ENCODE assay signal across 8 cellular contexts in the genomic region with DNA sequence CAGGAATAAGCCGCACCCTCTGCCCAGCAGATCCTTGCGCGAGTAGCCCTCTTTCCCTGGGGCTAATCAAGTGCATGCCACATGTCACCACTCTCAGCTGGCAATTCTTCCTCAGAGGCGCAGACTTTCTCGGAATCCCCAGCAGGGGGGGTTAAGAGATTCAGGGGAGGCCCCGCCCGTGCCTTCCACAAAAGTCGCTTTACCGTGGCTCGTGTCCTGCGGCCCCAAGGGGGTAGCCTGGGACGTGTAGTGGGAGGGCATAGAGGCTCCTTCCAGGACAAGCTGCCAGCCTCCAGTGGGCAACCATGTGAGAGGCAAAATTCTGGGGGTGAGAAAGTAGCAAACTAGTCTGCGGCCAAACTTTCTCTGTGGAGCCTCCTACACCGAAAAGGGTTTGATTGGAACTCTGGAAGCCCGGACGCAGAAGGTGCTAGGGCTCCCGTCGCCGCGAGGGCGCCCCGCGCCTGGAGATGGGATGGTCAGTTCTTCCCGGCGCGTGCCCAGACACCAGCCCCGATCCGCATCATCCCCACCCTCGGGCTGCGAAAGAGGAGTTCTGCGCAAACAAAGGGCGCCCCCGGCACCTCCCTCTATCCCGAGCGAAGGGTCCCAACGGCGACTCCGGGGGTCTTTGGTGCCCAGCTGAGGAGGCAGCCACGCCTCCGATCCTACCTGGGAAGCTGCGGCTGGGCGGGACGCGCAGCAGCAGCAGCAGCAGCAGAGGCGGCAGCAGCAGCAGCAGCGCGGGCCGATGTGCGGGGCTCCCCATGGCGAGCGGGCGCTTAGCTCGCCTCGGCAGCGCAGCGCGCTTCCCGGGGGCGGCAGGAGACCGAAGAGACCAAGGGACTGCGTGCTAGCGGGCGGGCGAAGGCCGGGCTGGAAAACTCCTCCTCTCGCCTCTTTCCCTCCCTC. TPM values are rescaled to one million over a fixed set of nuclear protein-coding genes. Genes with fewer than 3 reads are reported as not detected.
DNase-seq lines count a peak whose midpoint lies in the region; ATAC-seq, FAIRE-seq and TF ChIP-seq lines count a peak whose summit lies in the region.
"Had no signal": no experiment of that assay in that cellular context is flagged by ENCODE, and none has a peak within 500 bp of the region (broad histone marks: within the 10 kb centered on the region; RNA-seq: fewer than 3 reads in every experiment).

A gene with protein sequence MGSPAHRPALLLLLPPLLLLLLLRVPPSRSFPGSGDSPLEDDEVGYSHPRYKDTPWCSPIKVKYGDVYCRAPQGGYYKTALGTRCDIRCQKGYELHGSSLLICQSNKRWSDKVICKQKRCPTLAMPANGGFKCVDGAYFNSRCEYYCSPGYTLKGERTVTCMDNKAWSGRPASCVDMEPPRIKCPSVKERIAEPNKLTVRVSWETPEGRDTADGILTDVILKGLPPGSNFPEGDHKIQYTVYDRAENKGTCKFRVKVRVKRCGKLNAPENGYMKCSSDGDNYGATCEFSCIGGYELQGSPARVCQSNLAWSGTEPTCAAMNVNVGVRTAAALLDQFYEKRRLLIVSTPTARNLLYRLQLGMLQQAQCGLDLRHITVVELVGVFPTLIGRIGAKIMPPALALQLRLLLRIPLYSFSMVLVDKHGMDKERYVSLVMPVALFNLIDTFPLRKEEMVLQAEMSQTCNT (minus strand): TSS at position 848 of the 912 bp plus-strand sequence. CDS start 79 bp downstream, at position 769.

- H3K4me2 ChIP-seq in endothelial cell of umbilical vein (ENCODE audit: insufficient read depth, low read length), result peak within 1 kb of the TSS; percentile 92

- H3K36me3 ChIP-seq in endothelial cell of umbilical vein (ENCODE audit: control insufficient read depth in 2 of 2, extremely low read depth in 1 of 2, insufficient read depth in 2 of 2, low read length in 2 of 2), result no peaks in the 10 kb centered on the region
- no peaks in the 10 kb centered on the region for H3K36me3 ChIP-seq in aorta (ENCODE audit: control insufficient read depth in 1 of 2, insufficient read depth in 2 of 2, low read length in 1 of 2)

- no peak for FAIRE-seq in endothelial cell of umbilical vein (lab: Jason Lieb, UNC)

- 1 to 38% methylated on average over 40 to 66 of the region's 66 CpGs for WGBS in aorta, 2 donors

- H3K4me3 ChIP-seq in endothelial cell of umbilical vein (replicated peaks in 1 of 3; ENCODE audit: insufficient read depth in 1 of 3, low read depth in 1 of 3, low read length in 3 of 3) (peak within 1 kb of the TSS; percentile 28 to 63 (median 57)), aorta (ENCODE audit: low read length in 2 of 2) (peak within 1 kb of the TSS; percentile 36 to 93)

- H3K9me1 ChIP-seq in endothelial cell of umbilical vein (replicated peaks; ENCODE audit: control insufficient read depth, extremely low read depth, insufficient read depth, low read length), result no peaks in the 10 kb centered on the region

- intact Hi-C loops in endothelial cell of umbilical vein (cut with micrococcal nuclease), result loop anchor here (1.0 to 5.0 kb wide), 2 partner anchors 42 to 107 kb away; a partner anchor contains a TSS
- intact Hi-C loops in aorta (cut with DNase I), result loop anchor here in 1 of 2 donors (10.0 kb wide), 1 partner anchor 105 kb away; a partner anchor contains a TSS

- H2AFZ ChIP-seq in endothelial cell of umbilical vein (ENCODE audit: low read depth, low read length), result peak within 1 kb of the TSS; percentile 82

- POLR2A ChIA-PET in endothelial cell of umbilical vein (lab: Charles Lee), result interaction anchor here (0.7 kb wide), 1 partner anchor 15 kb away, joined by 3 read pairs; no protein-coding TSS in a partner anchor

- no peaks in the 10 kb centered on the region for H3K9me3 ChIP-seq in endothelial cell of umbilical vein (replicated peaks; ENCODE audit: control insufficient read depth, insufficient read depth, low read length)
- H3K9me3 ChIP-seq in aorta (ENCODE audit: control insufficient read depth, low read length), result no peaks in the 10 kb centered on the region

- H3K9ac ChIP-seq in endothelial cell of umbilical vein (replicated peaks; ENCODE audit: extremely low read depth, insufficient read depth, low read length), result peak within 1 kb of the TSS; percentile 80

- TF ChIP-seq CTCF in GM12874 (IDR thresholded peaks at IDR 0.05; ENCODE audit: insufficient read depth, low read depth, low read length) (peak; percentile 42; the same call in 1 of the 2 replicates), endothelial cell of umbilical vein (IDR thresholded peaks at IDR 0.05; ENCODE audit: extremely low read depth in 1 of 2, insufficient read depth in 1 of 2, low read depth in 1 of 2, low read length in 2 of 2) (peak; percentile 14 to 47)

- TSS peak; percentile 54 for BruUV-seq in endothelial cell of umbilical vein (replicated peaks; lab: Mats Ljungman, UMichigan)

- TF ChIP-seq POLR2A in endothelial cell of umbilical vein (IDR thresholded peaks at IDR 0.05; ENCODE audit: low read depth, low read length), result no peak

- H4K20me1 ChIP-seq in endothelial cell of umbilical vein (replicated peaks; ENCODE audit: control insufficient read depth, extremely low read depth, insufficient read depth, low read length), result no peaks in the 10 kb centered on the region

- H3K4me1 ChIP-seq in endothelial cell of umbilical vein (ENCODE audit: control insufficient read depth, extremely low read depth, insufficient read depth, low read length) (peaks cover 15% of the 10 kb centered on the region), aorta (ENCODE audit: control insufficient read depth in 1 of 2, insufficient read depth in 2 of 2, low read length in 2 of 2) (no peaks in the 10 kb centered on the region)

- H3K27ac ChIP-seq in endothelial cell of umbilical vein (ENCODE audit: insufficient read depth, low read depth, low read length) (peak within 1 kb of the TSS; percentile 5), aorta (ENCODE audit: low read depth in 1 of 2, low read length in 2 of 2) (no peak within 1 kb of the TSS)

- CTCF ChIA-PET in endothelial cell of umbilical vein (lab: Charles Lee), result interaction anchor here (0.7 to 2.9 kb wide), 11 partner anchors 9 to 107 kb away, joined by 3 to 15 read pairs (median 6); a partner anchor contains a TSS

- H3K27me3 ChIP-seq in endothelial cell of umbilical vein (ENCODE audit: control insufficient read depth in 2 of 2, insufficient read depth in 2 of 2, low read length in 2 of 2) (no peaks in the 10 kb centered on the region), aorta (ENCODE audit: control insufficient read depth in 1 of 2, insufficient read depth in 2 of 2, low read length in 1 of 2) (no peaks in the 10 kb centered on the region)

- ATAC-seq in HG03558 (IDR thresholded peaks at IDR 0.05; ENCODE audit: extremely low read depth, unreplicated experiment) (peak; percentile 53), SK-N-SH treated with all-trans-retinoic acid at 6 μM for 48 hours (peak; percentile 83), aorta (ENCODE audit: low FRiP score) (peak; percentile 72)

- DNase-seq in endothelial cell of umbilical vein (ENCODE audit: low read depth, low spot score) (peak; percentile 58), mucosa of gallbladder (ENCODE audit: low spot score) (peak; percentile 34), aorta (peak; percentile 60 to 79), occipital lobe (lab: John Stamatoyannopoulos, UW) (no peak)

- dilution Hi-C loops in endothelial cell of umbilical vein (cut with MboI; ENCODE audit: extremely low pct_ligation_motif_present, low sequenced_read_pairs), result no loop called here

- peaks cover 52% of the 10 kb centered on the region for H3K79me2 ChIP-seq in endothelial cell of umbilical vein (ENCODE audit: control insufficient read depth, insufficient read depth, low read length)

TF ChIP-seq in SK-N-SH treated with all-trans-retinoic acid at 6 μM for 48 hours, 23 proteins besides CTCF, POLR2A, EP300 and RAD21 (continues in another document):
- no peak for TF ChIP-seq RARB (CRISPR knock-in tag; IDR thresholded peaks at IDR 0.05)

TF ChIP-seq in endothelial cell of umbilical vein, 7 proteins besides CTCF, POLR2A, EP300 and RAD21:
- TF ChIP-seq MYC (IDR thresholded peaks at IDR 0.05; ENCODE audit: low read depth, low read length) (peak; percentile 17), EZH2 (IDR thresholded peaks at IDR 0.05; ENCODE audit: borderline replicate concordance, low read depth, low read length, severe bottlenecking) (no peak), JUN (IDR thresholded peaks at IDR 0.05; ENCODE audit: borderline replicate concordance, insufficient read depth, insufficient read length, low read depth) (no peak), FOS (IDR thresholded peaks at IDR 0.05; ENCODE audit: borderline replicate concordance, insufficient read depth, low read length) (no peak), POLR2AphosphoS5 (IDR thresholded peaks at IDR 0.05; ENCODE audit: insufficient read depth, low read depth, low read length) (peak; percentile 47)
- TF ChIP-seq, protein P1, sequence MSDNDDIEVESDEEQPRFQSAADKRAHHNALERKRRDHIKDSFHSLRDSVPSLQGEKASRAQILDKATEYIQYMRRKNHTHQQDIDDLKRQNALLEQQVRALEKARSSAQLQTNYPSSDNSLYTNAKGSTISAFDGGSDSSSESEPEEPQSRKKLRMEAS (IDR thresholded peaks at IDR 0.05; ENCODE audit: insufficient read depth, insufficient read length), result no peak

RNA-seq across cellular contexts. Expression of the gene that starts here (rescaled TPM):
- total RNA-seq in endothelial cell of umbilical vein (104 and 126 TPM in 2 replicates), mucosa of gallbladder (59.5 TPM), aorta (100 to 1,000 TPM in 1 of 2 donors, 10 to 100 TPM in 1; 74.8 to 110 TPM), occipital lobe (2.5 TPM)
- polyA plus RNA-seq in endothelial cell of umbilical vein (107 and 140 TPM in 2 replicates), aorta (10 to 100 TPM; 14.1 to 39.8 TPM)
- polyA plus RNA-seq in endothelial cell of umbilical vein (2011; cell fraction: cytosol; rRNA removed), result 189 and 199 TPM in 2 replicates
- polyA plus RNA-seq in endothelial cell of umbilical vein (2011; cell fraction: nucleus; rRNA removed), result 101 and 106 TPM in 2 replicates
- 200 and 217 TPM in 2 replicates for polyA plus RNA-seq in endothelial cell of umbilical vein (2012)
- 91.3 and 99.8 TPM in 2 replicates for polyA minus RNA-seq in endothelial cell of umbilical vein
- not detected for polyA minus RNA-seq in endothelial cell of umbilical vein (2011; cell fraction: cytosol; rRNA and poly(A)+ RNA removed)
- 17.0 and 25.1 TPM in 2 replicates for polyA minus RNA-seq in endothelial cell of umbilical vein (2011; cell fraction: nucleus; rRNA and poly(A)+ RNA removed)
- total RNA-seq: activated naive CD4-positive, alpha-beta T cell treated with anti-CD3 and anti-CD28 coated beads, Interleukin-2, amount 50 U/mL, for 72 hours had no signal

Comparison
In these comparisons a context has a peak if more than half of its experiments do, and no peak if none do; other contexts are left out.
1. RNA of the gene that starts here (total RNA-seq): 74.8 to 110 TPM in aorta, 104 to 126 TPM in endothelial cell of umbilical vein and 59.5 TPM in mucosa of gallbladder (single experiment); 2.5 TPM in occipital lobe (single experiment); every median in the first group is over 10 times any median in the second.
2. Peak in every context shown above with its lines, with median percentiles within 50 percentile points of each other: ATAC-seq.